Comparison of ENCODE assay signal across 10 cellular contexts in the genomic region with DNA sequence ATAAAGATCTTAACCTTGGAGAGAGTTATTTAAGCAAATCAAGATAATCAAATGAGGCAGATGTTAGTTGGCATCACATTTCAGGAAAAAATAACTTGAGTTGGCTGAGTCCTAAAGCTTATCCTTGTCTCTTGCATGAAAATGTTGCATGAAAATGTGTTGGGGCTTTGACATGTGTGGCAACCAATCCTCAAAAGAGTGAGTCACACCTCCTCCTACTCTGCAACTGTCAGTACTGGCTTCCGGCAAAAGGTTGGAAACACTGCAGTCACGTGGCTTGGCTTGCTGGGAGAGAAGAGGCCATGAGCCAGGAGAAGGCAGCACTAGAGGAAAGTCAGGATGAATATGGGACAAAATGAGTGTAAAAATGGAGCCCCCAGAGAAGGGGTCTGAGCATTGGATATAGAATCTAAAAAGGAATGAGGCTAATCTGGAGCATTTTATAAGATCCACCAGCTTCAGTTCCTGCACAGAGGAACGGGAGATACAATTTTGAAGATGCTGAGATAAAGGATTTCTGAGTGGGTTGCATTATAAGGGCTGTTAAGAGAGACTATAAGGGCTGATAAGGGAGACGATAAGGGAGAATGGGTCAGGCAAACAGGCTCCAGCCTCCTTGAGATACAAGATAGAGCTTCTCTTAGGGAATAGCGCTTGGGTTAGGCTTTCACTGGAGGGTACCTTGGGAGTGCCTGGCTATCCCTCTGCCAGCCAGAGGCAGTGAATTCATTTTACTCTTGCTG. TPM values are rescaled to one million over a fixed set of nuclear protein-coding genes. Genes with fewer than 3 reads are reported as not detected.
DNase-seq lines count a peak whose midpoint lies in the region; TF ChIP-seq lines count a peak whose summit lies in the region.
"Had no signal": no experiment of that assay in that cellular context is flagged by ENCODE, and none has a peak within 500 bp of the region (broad histone marks: within the 10 kb centered on the region; RNA-seq: fewer than 3 reads in every experiment).

No MANE protein-coding gene starts in this region.

- H3K4me1 ChIP-seq in transverse colon: no peaks in the 10 kb centered on the region

- H3K36me3 ChIP-seq in transverse colon: no peaks in the 10 kb centered on the region

- no peak overlapping the region for H3K4me3 ChIP-seq in transverse colon

- intact Hi-C loops in transverse colon (cut with DNase I; ENCODE audit: low total_unique reads): no loop called here

- H3K27me3 ChIP-seq in transverse colon: no peaks in the 10 kb centered on the region

- WGBS in transverse colon (ENCODE audit: low coverage in 1 of 2), 2 donors: 77 to 84% methylated on average over 3 to 5 of the region's 5 CpGs

- no peak for TF ChIP-seq POLR2A in transverse colon (IDR thresholded peaks at IDR 0.05)

- in situ Hi-C loops in transverse colon (cut with MboI; ENCODE audit: low pct_ligation_motif_present in 1 of 4, low pct_unique_long_range_greater_than_20kb in 1 of 4, low sequenced_read_pairs in 3 of 4): no loop called here

- H3K27ac ChIP-seq in transverse colon: no peak overlapping the region

- DNase-seq in HT1080 (ENCODE audit: low read depth) (peak; percentile 79), amniotic stem cell (lab: John Stamatoyannopoulos, UW) (peak; percentile 0), iPS-NIHi7 (ENCODE audit: extremely low spot score) (peak; percentile 44), superior temporal gyrus (ENCODE audit: extremely low spot score) (peak; percentile 79), GM19240 (ENCODE audit: insufficient read length, low spot score) (no peak), transverse colon (no peak), NCI-H1694 treated with DMSO at 0.1 percent for 48 hours (lab: John Stamatoyannopoulos, UW) (no peak)
- DNase-seq: activated CD4-positive, alpha-beta memory T cell treated with anti-CD3 and anti-CD28 coated beads for 36 hours; NCI-H1417 treated with DMSO at 0.1 percent for 48 hours had no signal

- no peak for TF ChIP-seq EP300 in transverse colon (IDR thresholded peaks at IDR 0.05; ENCODE audit: low read depth)

- no peaks in the 10 kb centered on the region for H3K9me3 ChIP-seq in transverse colon

- TF ChIP-seq CTCF in transverse colon (IDR thresholded peaks at IDR 0.05): no peak

RNA-seq across cellular contexts. Expression of gene SPATA31D1, which starts 43.1 kb away (rescaled TPM):
- not detected in 2 replicates for total RNA-seq in HT1080 (2014; rRNA removed; shearing (Covaris generic))
- not detected in 2 replicates for polyA plus RNA-seq in HT1080 (2015; cell fraction: cytosol; rRNA removed)
- polyA plus RNA-seq in HT1080 (2015; cell fraction: nucleus; rRNA removed): not detected in 2 replicates
- total RNA-seq in transverse colon: not detected
- total RNA-seq: activated CD4-positive, alpha-beta memory T cell treated with anti-CD3 and anti-CD28 coated beads for 36 hours had no signal
- polyA plus RNA-seq: esophagus had no signal

Comparison
In these comparisons a context has a peak if more than half of its experiments do, and no peak if none do; other contexts are left out.
1. DNase-seq: peak in HT1080 (single experiment), amniotic stem cell (single experiment), iPS-NIHi7 (single experiment) and superior temporal gyrus (single experiment); none in GM19240 (single experiment), transverse colon (single experiment) and NCI-H1694 treated with DMSO at 0.1 percent for 48 hours (single experiment).